ENCODE assay signal across 8 cellular contexts in genomic region chr11:128323381-128323780, GRCh38.
A peak's percentile ranks its signal among the peaks of the same experiment; 100 is the strongest.
DNase-seq lines count a peak whose midpoint lies in the region; ATAC-seq and TF ChIP-seq lines count a peak whose summit lies in the region.

No MANE protein-coding gene starts in this region.

- peaks cover 43% of the 10 kb centered on the region for H3K27me3 ChIP-seq in A673 (replicated peaks; ENCODE audit: insufficient read depth, low read depth, low read length, poor library complexity)
- peaks cover 2% of the 10 kb centered on the region for H3K27me3 ChIP-seq in fibroblast of lung (ENCODE audit: control insufficient read depth, insufficient read depth, low read length)
- H3K27me3 ChIP-seq in stomach, result no peaks in the 10 kb centered on the region

- ATAC-seq in GM18498 (IDR thresholded peaks at IDR 0.05; ENCODE audit: unreplicated experiment), result peak; percentile 58
- ATAC-seq in HG03159 (IDR thresholded peaks at IDR 0.05; ENCODE audit: unreplicated experiment), result no peak
- ATAC-seq in GM18868 (IDR thresholded peaks at IDR 0.05; ENCODE audit: unreplicated experiment), result no peak

- no peak overlapping the region for H3K27ac ChIP-seq in A673 (ENCODE audit: low read depth, low read length, poor library complexity, severe bottlenecking)
- no peak overlapping the region for H3K27ac ChIP-seq in fibroblast of lung (ENCODE audit: insufficient read depth, low read length)
- peak overlapping the region in 4 of 5 donors; percentile 4 to 64 (median 33) for H3K27ac ChIP-seq in stomach

- POLR2A ChIA-PET in A673 (lab: Charles Lee; ENCODE audit: low non-redundant PET), result no interaction called here

- H3K36me3 ChIP-seq in A673 (ENCODE audit: insufficient read depth, low read length, poor library complexity, severe bottlenecking) (no peaks in the 10 kb centered on the region), fibroblast of lung (ENCODE audit: control insufficient read depth, insufficient read depth, low read length) (no peaks in the 10 kb centered on the region), stomach (no peaks in the 10 kb centered on the region)

- CTCF ChIA-PET in A673 (lab: Charles Lee), result interaction anchor here (1.2 kb wide), 1 partner anchor 166 kb away, joined by 4 read pairs; no protein-coding TSS in a partner anchor

- no peak overlapping the region for H2AFZ ChIP-seq in fibroblast of lung (ENCODE audit: low read length)

- no peak for TF ChIP-seq EP300 in stomach (IDR thresholded peaks at IDR 0.05)

- H3K4me2 ChIP-seq in fibroblast of lung (ENCODE audit: extremely low read depth, insufficient read depth, low read length), result no peak overlapping the region

- TF ChIP-seq CTCF in A673 (conservative IDR thresholded peaks at IDR 0.05; ENCODE audit: low read depth, low read length) (peak; percentile 22; the same call in 1 of the 2 replicates), fibroblast of lung (conservative IDR thresholded peaks at IDR 0.05 in 1 of 2, IDR thresholded peaks at IDR 0.05 in 1 of 2; ENCODE audit: low read depth in 1 of 2, low read length in 2 of 2) (peak; percentile 45 to 52), stomach (IDR thresholded peaks at IDR 0.05) (peak in 1 of 7 experiments; percentile 15)

- no peak for DNase-seq in A673 (ENCODE audit: low spot score)
- peak; percentile 76 to 85 for DNase-seq in NCI-H526 (lab: John Stamatoyannopoulos, UW)
- peak in 1 of 2 donors; percentile 51 for DNase-seq in fibroblast of lung (ENCODE audit: low read depth in 2 of 2)
- no peak for DNase-seq in stomach
- no peak for DNase-seq in HK-2 (ENCODE audit: unreplicated experiment)

- no peak overlapping the region for H3K9ac ChIP-seq in fibroblast of lung (ENCODE audit: insufficient read depth, low read length)

- intact Hi-C loops in A673 (cut with micrococcal nuclease; ENCODE audit: unreplicated experiment) (no loop called here), stomach (cut with DNase I; ENCODE audit: low total_unique reads) (no loop called here)

- TF ChIP-seq POLR2A in stomach (IDR thresholded peaks at IDR 0.05), result no peak

- H3K79me2 ChIP-seq in fibroblast of lung (ENCODE audit: control insufficient read depth, insufficient read depth, low read length), result no peaks in the 10 kb centered on the region

- 70 to 79% (median 73%) methylated on average over 2 of the region's 2 CpGs for WGBS in stomach, 5 donors

- H3K9me3 ChIP-seq in A673 (ENCODE audit: low read depth, low read length, poor library complexity, severe bottlenecking) (no peaks in the 10 kb centered on the region), fibroblast of lung (ENCODE audit: control insufficient read depth, insufficient read depth, low read depth, low read length) (no peaks in the 10 kb centered on the region), stomach (no peaks in the 10 kb centered on the region)

- H3K4me3 ChIP-seq in A673 (ENCODE audit: low read depth, low read length, poor library complexity, severe bottlenecking) (no peak overlapping the region), fibroblast of lung (replicated peaks in 1 of 4; ENCODE audit: control extremely low read depth in 1 of 4, insufficient read depth in 1 of 4, low read depth in 3 of 4, low read length in 4 of 4) (no peak overlapping the region), stomach (no peak overlapping the region)

- no TSS peak for BruUV-seq in A673 (replicated peaks; lab: Mats Ljungman, UMichigan)

- H3K4me1 ChIP-seq in A673 (ENCODE audit: insufficient read depth, low read length, poor library complexity, severe bottlenecking), result no peaks in the 10 kb centered on the region
- no peaks in the 10 kb centered on the region for H3K4me1 ChIP-seq in fibroblast of lung (ENCODE audit: control insufficient read depth, extremely low read depth, insufficient read depth, low read length)
- no peaks in the 10 kb centered on the region for H3K4me1 ChIP-seq in stomach

- H4K20me1 ChIP-seq in fibroblast of lung (ENCODE audit: control insufficient read depth, extremely low read depth, insufficient read depth, low read length), result no peaks in the 10 kb centered on the region

Comparison
In these comparisons a context has a peak if more than half of its experiments do, and no peak if none do; other contexts are left out.
1. DNase-seq: peak in NCI-H526 (2 of 2); none in A673 (single experiment), stomach (single experiment) and HK-2 (single experiment).
2. H3K27ac ChIP-seq: peak in stomach (4 of 5); none in A673 (single experiment) and fibroblast of lung (single experiment).